In genomic region chr10:132109341-132110072, GRCh38 we compare ENCODE assay signal across 16 cellular contexts. TPM values are rescaled to one million over a fixed set of nuclear protein-coding genes. Genes with fewer than 3 reads are reported as not detected.
DNase-seq lines count a peak whose midpoint lies in the region; ATAC-seq, FAIRE-seq and TF ChIP-seq lines count a peak whose summit lies in the region.
"Had no signal": no experiment of that assay in that cellular context is flagged by ENCODE, and none has a peak within 500 bp of the region (broad histone marks: within the 10 kb centered on the region; RNA-seq: fewer than 3 reads in every experiment).

No MANE protein-coding gene starts in this region.

- H3K36me3 ChIP-seq in right lobe of liver (no peaks in the 10 kb centered on the region), HepG2 (replicated peaks in 1 of 2; ENCODE audit: control insufficient read depth in 1 of 2, insufficient read depth in 2 of 2, low read length in 2 of 2) (no peaks in the 10 kb centered on the region), gastroesophageal sphincter (peaks cover 0 to 10% of the 10 kb centered on the region in 2 donors)
- H3K36me3 ChIP-seq: cardiac muscle cell had no signal

- H3K36me3 Mint-ChIP-seq in type B pancreatic cell (no peaks in the 10 kb centered on the region), Calu3 (ENCODE audit: insufficient read depth, unreplicated experiment) (no peaks in the 10 kb centered on the region)
- H3K36me3 Mint-ChIP-seq: activated naive CD4-positive, alpha-beta T cell treated with anti-CD3 and anti-CD28 coated beads, Interleukin-2, amount 10 ng/mL, durations not matched to agents 7 days and 5 days had no signal

- H3K27me3 Mint-ChIP-seq in type B pancreatic cell: peaks cover 20% of the 10 kb centered on the region
- peaks cover 43% of the 10 kb centered on the region for H3K27me3 Mint-ChIP-seq in Calu3 (ENCODE audit: unreplicated experiment)

- TF ChIP-seq CTCF in right lobe of liver (IDR thresholded peaks at IDR 0.05) (no peak), HepG2 (CRISPR knock-in tag; IDR thresholded peaks at IDR 0.05) (no peak), gastroesophageal sphincter (IDR thresholded peaks at IDR 0.05) (no peak), type B pancreatic cell (conservative IDR thresholded peaks at IDR 0.05) (no peak), Calu3 (IDR thresholded peaks at IDR 0.05; ENCODE audit: unreplicated experiment) (no peak)

- TF ChIP-seq POLR2A in right lobe of liver (IDR thresholded peaks at IDR 0.05): no peak
- no peak for TF ChIP-seq POLR2A in HepG2 (IDR thresholded peaks at IDR 0.05; ENCODE audit: insufficient read depth in 1 of 2, low read depth in 2 of 2, low read length in 2 of 2)
- TF ChIP-seq POLR2A in gastroesophageal sphincter (IDR thresholded peaks at IDR 0.05): no peak

- H3K27ac Mint-ChIP-seq in type B pancreatic cell (no peak overlapping the region), Calu3 (ENCODE audit: unreplicated experiment) (no peak overlapping the region)
- H3K27ac Mint-ChIP-seq: activated naive CD4-positive, alpha-beta T cell treated with anti-CD3 and anti-CD28 coated beads, Interleukin-2, amount 10 ng/mL, durations not matched to agents 7 days and 5 days; nephron progenitor cell had no signal

- intact Hi-C loops in right lobe of liver (cut with DNase I) (no loop called here), HepG2 (cut with micrococcal nuclease; ENCODE audit: unreplicated experiment) (no loop called here), Calu3 (cut with micrococcal nuclease; ENCODE audit: unreplicated experiment) (no loop called here)

- H3K4me1 ChIP-seq in right lobe of liver: no peaks in the 10 kb centered on the region
- H3K4me1 ChIP-seq in HepG2 (ENCODE audit: insufficient read depth, low read length): no peaks in the 10 kb centered on the region
- H3K4me1 ChIP-seq in gastroesophageal sphincter: peaks cover 0 to 4% (median 3%) of the 10 kb centered on the region in 3 donors

- no peaks in the 10 kb centered on the region for H4K20me1 ChIP-seq in HepG2 (ENCODE audit: insufficient read depth, low read length)

- H3K27ac ChIP-seq in right lobe of liver (no peak overlapping the region), HepG2 (ENCODE audit: extremely low read length, insufficient read depth, low read length) (no peak overlapping the region), gastroesophageal sphincter (no peak overlapping the region)
- H3K27ac ChIP-seq: cardiac muscle cell had no signal

- H3K9me3 Mint-ChIP-seq in type B pancreatic cell: no peaks in the 10 kb centered on the region
- no peaks in the 10 kb centered on the region for H3K9me3 Mint-ChIP-seq in Calu3 (ENCODE audit: low read depth, unreplicated experiment)
- H3K9me3 Mint-ChIP-seq: activated naive CD4-positive, alpha-beta T cell treated with anti-CD3 and anti-CD28 coated beads, Interleukin-2, amount 10 ng/mL, durations not matched to agents 7 days and 5 days; nephron progenitor cell had no signal

- FAIRE-seq in HepG2 (lab: Jason Lieb, UNC): no peak
- FAIRE-seq: RCC 7860 had no signal

- H3K4me3 ChIP-seq in right lobe of liver (no peak overlapping the region), HepG2 (replicated peaks in 1 of 3; ENCODE audit: insufficient read depth in 1 of 3, low read depth in 2 of 3, low read length in 3 of 3) (no peak overlapping the region), gastroesophageal sphincter (no peak overlapping the region)
- H3K4me3 ChIP-seq: cardiac muscle cell had no signal

- WGBS in right lobe of liver (ENCODE audit: insufficient coverage, low coverage, low lambda C conversion rate, missing lambda C conversion rate): 91% methylated on average over 7 of the region's 18 CpGs
- 51% methylated on average over 16 of the region's 18 CpGs for WGBS in HepG2 (ENCODE audit: low lambda C conversion rate)
- 78 to 98% methylated on average over 13 to 17 of the region's 18 CpGs for WGBS in gastroesophageal sphincter (ENCODE audit: low coverage in 1 of 2), 2 donors

- no peak overlapping the region for H3K4me2 ChIP-seq in HepG2 (ENCODE audit: low read depth, low read length)

- no TSS peak for BruUV-seq in HepG2 (replicated peaks; lab: Mats Ljungman, UMichigan)
- BruUV-seq in Calu3 (replicated peaks; lab: Mats Ljungman, UMichigan): no TSS peak

- H3K9me3 ChIP-seq in right lobe of liver (no peaks in the 10 kb centered on the region), HepG2 (ENCODE audit: low read length) (no peaks in the 10 kb centered on the region), gastroesophageal sphincter (no peaks in the 10 kb centered on the region)

- DNase-seq in right lobe of liver (peak in 2 of 3 donors; percentile 35 to 40), HepG2 (ENCODE audit: low spot score) (no peak), mesenteric fat pad (ENCODE audit: low spot score) (peak; percentile 89), type B pancreatic cell (ENCODE audit: extremely low spot score, unreplicated experiment) (peak; percentile 57), C1 segment of cervical spinal cord (lab: John Stamatoyannopoulos, UW) (no peak), Calu3 (no peak)
- DNase-seq: DMS153, NCI-H1930, NCI-H69, nephron progenitor cell, SW 1271 had no signal

- no peak for TF ChIP-seq RAD21 in HepG2 (CRISPR knock-in tag; IDR thresholded peaks at IDR 0.05)

- CTCF ChIA-PET in HepG2 (lab: Yijun Ruan, JAX; ENCODE audit: low intra/inter-chr PET ratio, low total read pairs): no interaction called here
- CTCF ChIA-PET in Calu3 (lab: Charles Lee): no interaction called here

- POLR2A ChIA-PET in HepG2 (lab: Yijun Ruan, JAX): no interaction called here

- H3K4me1 Mint-ChIP-seq in type B pancreatic cell (ENCODE audit: unreplicated experiment) (no peaks in the 10 kb centered on the region), Calu3 (ENCODE audit: low read depth, unreplicated experiment) (no peaks in the 10 kb centered on the region)
- H3K4me1 Mint-ChIP-seq: activated naive CD4-positive, alpha-beta T cell treated with anti-CD3 and anti-CD28 coated beads, Interleukin-2, amount 10 ng/mL, durations not matched to agents 7 days and 5 days had no signal

- TF ChIP-seq EP300 in HepG2 (IDR thresholded peaks at IDR 0.05; ENCODE audit: low read depth in 2 of 2, low read length in 2 of 2) (no peak), HepG2 (CRISPR knock-in tag; IDR thresholded peaks at IDR 0.05; ENCODE audit: borderline replicate concordance) (no peak), gastroesophageal sphincter (IDR thresholded peaks at IDR 0.05) (no peak)

- H3K4me3 Mint-ChIP-seq in type B pancreatic cell: no peak overlapping the region
- no peak overlapping the region for H3K4me3 Mint-ChIP-seq in Calu3 (ENCODE audit: low read depth, unreplicated experiment)
- H3K4me3 Mint-ChIP-seq: activated naive CD4-positive, alpha-beta T cell treated with anti-CD3 and anti-CD28 coated beads, Interleukin-2, amount 10 ng/mL, durations not matched to agents 7 days and 5 days; nephron progenitor cell had no signal

- H3K9ac ChIP-seq in HepG2 (ENCODE audit: insufficient read depth, low read depth, low read length): no peak overlapping the region

- H3K27me3 ChIP-seq in right lobe of liver (no peaks in the 10 kb centered on the region), HepG2 (ENCODE audit: control insufficient read depth in 1 of 2, insufficient read depth in 2 of 2, low read length in 2 of 2) (peaks cover 0 to 30% of the 10 kb centered on the region in 2 experiments; a peak in 4 of 5 replicates), gastroesophageal sphincter (no peaks in the 10 kb centered on the region)
- H3K27me3 ChIP-seq: cardiac muscle cell had no signal

- H2AFZ ChIP-seq in HepG2 (ENCODE audit: low read length): no peak overlapping the region

- ATAC-seq in right lobe of liver (no peak), HepG2 (no peak), gastroesophageal sphincter (peak; percentile 82), GM18867 (IDR thresholded peaks at IDR 0.05; ENCODE audit: unreplicated experiment) (no peak)

- in situ Hi-C loops in HepG2 (cut with HindIII; ENCODE audit: extremely low pct_ligation_motif_present, low pct_unique_long_range_greater_than_20kb): no loop called here

- H3K79me2 ChIP-seq in HepG2 (ENCODE audit: insufficient read depth, low read length): no peaks in the 10 kb centered on the region

TF ChIP-seq in HepG2, 621 proteins besides CTCF, POLR2A, EP300 and RAD21 (continues in another document):
- no peak for TF ChIP-seq ZNF713 (CRISPR knock-in tag; IDR thresholded peaks at IDR 0.05)
- no peak for TF ChIP-seq KDM5A (IDR thresholded peaks at IDR 0.05; ENCODE audit: borderline replicate concordance, low read length)

RNA-seq across cellular contexts. Expression of gene JAKMIP3, which starts 43.8 kb away (rescaled TPM):
- total RNA-seq in right lobe of liver (under 1 TPM; 0.06 to 0.22 (median 0.18) TPM), HepG2 (2016; rRNA removed; fragmentation: Illumina TruSeq; extraction: Trizol) (0.04 and 0.11 TPM in 2 replicates), gastroesophageal sphincter (1 to 10 TPM in 2 of 4 donors, under 1 TPM in 2; 0.42 to 1.9 (median 0.87) TPM), mesenteric fat pad (0.48 TPM), type B pancreatic cell (ENCODE audit: low replicate concordance) (0.10 and 0.19 TPM in 2 replicates), Calu3 (2022) (0.05 TPM in 2 replicates)
- not detected in 2 replicates for total RNA-seq in HepG2 (2016; cell fraction: cytosol; rRNA removed; fragmentation: Illumina TruSeq; extraction: Trizol; ENCODE audit: low read depth)
- 0.11 TPM in 1 of 2 replicates, not detected in the other for total RNA-seq in HepG2 (2016; cell fraction: insoluble cytoplasmic fraction; rRNA removed; fragmentation: Illumina TruSeq; extraction: Trizol)
- 0.03 TPM in 2 replicates for total RNA-seq in HepG2 (2016; cell fraction: membrane; rRNA removed; fragmentation: Illumina TruSeq; extraction: Trizol)
- 0.12 and 0.22 TPM in 2 replicates for total RNA-seq in HepG2 (2016; cell fraction: nucleus; rRNA removed; fragmentation: Illumina TruSeq; extraction: Trizol)
- 0.03 and 0.12 TPM in 2 replicates for polyA plus RNA-seq in HepG2 (2011; rRNA removed)
- 0.01 and 0.03 TPM in 2 replicates for polyA plus RNA-seq in HepG2 (2011; cell fraction: cytosol; rRNA removed)
- 0.40 and 0.45 TPM in 2 replicates for polyA plus RNA-seq in HepG2 (2011; cell fraction: nucleus; rRNA removed)
- polyA plus RNA-seq in HepG2 (2012): 0.07 and 0.12 TPM in 2 replicates
- 0.02 TPM in 1 of 2 replicates, not detected in the other for polyA plus RNA-seq in HepG2 (2016; cell fraction: cytosol; fragmentation: Illumina TruSeq; extraction: Trizol; ENCODE audit: low read depth)
- polyA plus RNA-seq in HepG2 (2016; cell fraction: insoluble cytoplasmic fraction; fragmentation: Illumina TruSeq; extraction: Trizol; ENCODE audit: low read depth): 0.04 and 0.08 TPM in 2 replicates
- polyA plus RNA-seq in HepG2 (2016; cell fraction: membrane; fragmentation: Illumina TruSeq; extraction: Trizol; ENCODE audit: low read depth): 0.03 TPM in 1 of 2 replicates, not detected in the other
- polyA plus RNA-seq in HepG2 (2016; cell fraction: nucleus; fragmentation: Illumina TruSeq; extraction: Trizol; ENCODE audit: insufficient read depth, low read depth): 0.45 and 0.53 TPM in 2 replicates
- 0.07 TPM in 1 of 2 replicates, not detected in the other for polyA minus RNA-seq in HepG2 (2011; rRNA and poly(A)+ RNA removed; ENCODE audit: low replicate concordance)
- polyA minus RNA-seq in HepG2 (2011; cell fraction: cytosol; rRNA and poly(A)+ RNA removed): not detected in 2 replicates
- polyA minus RNA-seq in HepG2 (2011; cell fraction: nucleus; rRNA and poly(A)+ RNA removed): 0.12 and 0.26 TPM in 2 replicates

Comparison
In these comparisons a context has a peak if more than half of its experiments do, and no peak if none do; other contexts are left out.
1. DNase-seq: peak in right lobe of liver (2 of 3), mesenteric fat pad (single experiment) and type B pancreatic cell (single experiment); none in HepG2 (single experiment), C1 segment of cervical spinal cord (0 of 14) and Calu3 (single experiment).